11 cellular contexts compared by ENCODE assay signal in genomic region chr10:121910673-121911420, GRCh38. TPM values are rescaled to one million over a fixed set of nuclear protein-coding genes. Genes with fewer than 3 reads are reported as not detected.
DNase-seq lines count a peak whose midpoint lies in the region; ATAC-seq and TF ChIP-seq lines count a peak whose summit lies in the region.
"Had no signal": no experiment of that assay in that cellular context is flagged by ENCODE, and none has a peak within 500 bp of the region (broad histone marks: within the 10 kb centered on the region; RNA-seq: fewer than 3 reads in every experiment).

No MANE protein-coding gene starts in this region.

- H3K27ac Mint-ChIP-seq in activated CD4-positive, alpha-beta T cell treated with anti-CD3 and anti-CD28 coated beads for 36 hours = peak overlapping the region; percentile 74

- no peaks in the 10 kb centered on the region for H3K79me2 ChIP-seq in mammary epithelial cell (ENCODE audit: insufficient read depth, low read length)

- intact Hi-C loops in activated CD4-positive, alpha-beta T cell treated with anti-CD3 and anti-CD28 coated beads for 36 hours (cut with DNase I, micrococcal nuclease) = no loop called here
- intact Hi-C loops in mammary epithelial cell (cut with micrococcal nuclease) = no loop called here
- intact Hi-C loops in sigmoid colon (cut with DNase I) = no loop called here
- intact Hi-C loops in aorta (cut with DNase I) = no loop called here
- intact Hi-C loops in upper lobe of right lung (cut with DNase I) = no loop called here

- dilution Hi-C loops in mammary epithelial cell (cut with HindIII; ENCODE audit: low sequenced_read_pairs) = no loop called here

- no peak overlapping the region for H3K4me3 Mint-ChIP-seq in activated CD4-positive, alpha-beta T cell treated with anti-CD3 and anti-CD28 coated beads for 36 hours
- H3K4me3 Mint-ChIP-seq: CD14-positive monocyte had no signal

- TF ChIP-seq POLR2A in sigmoid colon (IDR thresholded peaks at IDR 0.05) = no peak

- no peaks in the 10 kb centered on the region for H4K20me1 ChIP-seq in mammary epithelial cell (ENCODE audit: insufficient read depth, low read length)

- H3K4me1 Mint-ChIP-seq in activated CD4-positive, alpha-beta T cell treated with anti-CD3 and anti-CD28 coated beads for 36 hours = peaks cover 5% of the 10 kb centered on the region
- H3K4me1 Mint-ChIP-seq: CD14-positive monocyte had no signal

- H3K4me2 ChIP-seq in mammary epithelial cell (ENCODE audit: insufficient read depth, low read depth, low read length) = no peak overlapping the region

- in situ Hi-C loops in mammary epithelial cell (cut with MboI; ENCODE audit: low sequenced_read_pairs in 2 of 2) = no loop called here

- CTCF ChIA-PET in activated CD4-positive, alpha-beta T cell treated with anti-CD3 and anti-CD28 coated beads for 36 hours (lab: Charles Lee) = interaction anchor here (0.8 kb wide), 1 partner anchor 957 kb away, joined by 3 read pairs; no protein-coding TSS in a partner anchor
- CTCF ChIA-PET in mammary epithelial cell (lab: Charles Lee; ENCODE audit: low non-redundant PET) = no interaction called here

- no peak for TF ChIP-seq EP300 in sigmoid colon (IDR thresholded peaks at IDR 0.05)

- H3K4me3 ChIP-seq in mammary epithelial cell (replicated peaks in 1 of 3; ENCODE audit: insufficient read depth in 1 of 3, low read depth in 2 of 3, low read length in 3 of 3) (no peak overlapping the region), sigmoid colon (no peak overlapping the region), aorta (ENCODE audit: low read length in 2 of 2) (no peak overlapping the region), upper lobe of right lung (no peak overlapping the region)
- H3K4me3 ChIP-seq: tibial artery had no signal

- H3K27me3 ChIP-seq in mammary epithelial cell (ENCODE audit: insufficient read depth, low read length) (no peaks in the 10 kb centered on the region), sigmoid colon (no peaks in the 10 kb centered on the region), aorta (ENCODE audit: control insufficient read depth in 1 of 2, insufficient read depth in 2 of 2, low read length in 1 of 2) (no peaks in the 10 kb centered on the region), upper lobe of right lung (no peaks in the 10 kb centered on the region)
- H3K27me3 ChIP-seq: tibial artery had no signal

- no TSS peak for BruUV-seq in mammary epithelial cell (replicated peaks; lab: Mats Ljungman, UMichigan)

- H3K27me3 Mint-ChIP-seq in activated CD4-positive, alpha-beta T cell treated with anti-CD3 and anti-CD28 coated beads for 36 hours = no peaks in the 10 kb centered on the region

- H3K27ac ChIP-seq in mammary epithelial cell (ENCODE audit: insufficient read depth, low read depth, low read length) (no peak overlapping the region), sigmoid colon (peak overlapping the region in 3 of 4 donors; percentile 21 to 66 (median 59)), aorta (ENCODE audit: low read depth in 1 of 2, low read length in 2 of 2) (no peak overlapping the region), upper lobe of right lung (no peak overlapping the region)
- H3K27ac ChIP-seq: tibial artery had no signal

- no peaks in the 10 kb centered on the region for H3K9me3 Mint-ChIP-seq in activated CD4-positive, alpha-beta T cell treated with anti-CD3 and anti-CD28 coated beads for 36 hours (ENCODE audit: low read depth)
- H3K9me3 Mint-ChIP-seq: CD14-positive monocyte had no signal

- H3K36me3 Mint-ChIP-seq in activated CD4-positive, alpha-beta T cell treated with anti-CD3 and anti-CD28 coated beads for 36 hours (ENCODE audit: low read depth) = peaks cover 34% of the 10 kb centered on the region

- H3K36me3 ChIP-seq in mammary epithelial cell (ENCODE audit: insufficient read depth, low read length) (peaks cover 6% of the 10 kb centered on the region), sigmoid colon (peaks cover 0 to 68% (median 6%) of the 10 kb centered on the region in 4 donors), aorta (ENCODE audit: control insufficient read depth in 1 of 2, insufficient read depth in 2 of 2, low read length in 1 of 2) (peaks cover 2 to 3% of the 10 kb centered on the region in 2 donors), upper lobe of right lung (peaks cover 74% of the 10 kb centered on the region)

- H3K9me3 ChIP-seq in mammary epithelial cell (replicated peaks; ENCODE audit: insufficient read depth, low read length) (no peaks in the 10 kb centered on the region), sigmoid colon (no peaks in the 10 kb centered on the region), aorta (ENCODE audit: control insufficient read depth, low read length) (no peaks in the 10 kb centered on the region), upper lobe of right lung (no peaks in the 10 kb centered on the region)
- H3K9me3 ChIP-seq: tibial artery had no signal

- TF ChIP-seq CTCF in mammary epithelial cell (conservative IDR thresholded peaks at IDR 0.05 in 1 of 2, IDR thresholded peaks at IDR 0.05 in 1 of 2; ENCODE audit: extremely low read depth in 1 of 2, insufficient read depth in 1 of 2, low read depth in 1 of 2, low read length in 2 of 2) (no peak), sigmoid colon (IDR thresholded peaks at IDR 0.05) (no peak), upper lobe of right lung (IDR thresholded peaks at IDR 0.05) (no peak)

- no peak overlapping the region for H3K9ac ChIP-seq in mammary epithelial cell (ENCODE audit: insufficient read depth, low read length)

- ATAC-seq in activated CD4-positive, alpha-beta T cell treated with anti-CD3 and anti-CD28 coated beads for 36 hours = peak; percentile 55
- ATAC-seq in HG02798 (IDR thresholded peaks at IDR 0.05; ENCODE audit: poor library complexity, unreplicated experiment) (peak; percentile 62), aorta (ENCODE audit: low FRiP score) (no peak), upper lobe of right lung (no peak)

- no peak for DNase-seq in activated CD4-positive, alpha-beta T cell treated with anti-CD3 and anti-CD28 coated beads for 36 hours
- no peak for DNase-seq in activated CD4-positive, alpha-beta T cell treated with anti-CD3 and anti-CD28 coated beads for 4 hours
- DNase-seq in mammary epithelial cell (peak; percentile 27), sigmoid colon (no peak), aorta (no peak), upper lobe of right lung (no peak), NK-92 (lab: John Stamatoyannopoulos, UW; ENCODE audit: unreplicated experiment) (no peak)
- DNase-seq: posterior cingulate gyrus, tibial artery had no signal

- H3K4me1 ChIP-seq in mammary epithelial cell (ENCODE audit: insufficient read depth, low read length) (no peaks in the 10 kb centered on the region), sigmoid colon (peaks cover 0 to 18% (median 4%) of the 10 kb centered on the region in 4 donors), aorta (ENCODE audit: control insufficient read depth in 1 of 2, insufficient read depth in 2 of 2, low read length in 2 of 2) (no peaks in the 10 kb centered on the region), upper lobe of right lung (no peaks in the 10 kb centered on the region)
- H3K4me1 ChIP-seq: tibial artery had no signal

- POLR2A ChIA-PET in activated CD4-positive, alpha-beta T cell treated with anti-CD3 and anti-CD28 coated beads for 36 hours (lab: Charles Lee) = no interaction called here

- peak overlapping the region; percentile 40 for H2AFZ ChIP-seq in mammary epithelial cell (ENCODE audit: low read depth, low read length)

- WGBS in mammary epithelial cell (ENCODE audit: low coverage, missing lambda C conversion rate) = 48% methylated on average over 5 of the region's 5 CpGs
- 69 to 72% methylated on average over 5 of the region's 5 CpGs for WGBS in sigmoid colon, 2 donors
- WGBS in aorta, 2 donors = 52 to 57% methylated on average over 5 of the region's 5 CpGs

RNA-seq across cellular contexts. Expression of gene ATE1, which starts 17.0 kb away (rescaled TPM):
- total RNA-seq in activated CD4-positive, alpha-beta T cell treated with anti-CD3 and anti-CD28 coated beads for 36 hours = 10 to 100 TPM; 23.2 to 23.9 TPM
- 10 to 100 TPM; 22.0 to 23.9 TPM for total RNA-seq in mammary epithelial cell
- 7.5 TPM for polyA plus RNA-seq in mammary epithelial cell
- 24.3 TPM for polyA minus RNA-seq in mammary epithelial cell
- total RNA-seq in sigmoid colon = 10 to 100 TPM; 31.4 to 49.6 (median 37.0) TPM
- polyA plus RNA-seq in sigmoid colon = 10 to 100 TPM; 12.5 to 20.6 (median 15.0) TPM
- total RNA-seq in aorta = 10 to 100 TPM; 26.6 to 30.0 TPM
- 1 to 10 TPM; 8.3 to 8.9 TPM for polyA plus RNA-seq in aorta
- 26.6 TPM for total RNA-seq in upper lobe of right lung

Comparison
In these comparisons a context has a peak if more than half of its experiments do, and no peak if none do; other contexts are left out.
1. ATAC-seq: peak in activated CD4-positive, alpha-beta T cell treated with anti-CD3 and anti-CD28 coated beads for 36 hours (single experiment) and HG02798 (single experiment); none in aorta (single experiment) and upper lobe of right lung (single experiment).
2. H3K27ac ChIP-seq: peak in sigmoid colon (3 of 4); none in mammary epithelial cell (single experiment), aorta (0 of 2) and upper lobe of right lung (single experiment).